ENCODE assay signal across 16 cellular contexts in the genomic region with DNA sequence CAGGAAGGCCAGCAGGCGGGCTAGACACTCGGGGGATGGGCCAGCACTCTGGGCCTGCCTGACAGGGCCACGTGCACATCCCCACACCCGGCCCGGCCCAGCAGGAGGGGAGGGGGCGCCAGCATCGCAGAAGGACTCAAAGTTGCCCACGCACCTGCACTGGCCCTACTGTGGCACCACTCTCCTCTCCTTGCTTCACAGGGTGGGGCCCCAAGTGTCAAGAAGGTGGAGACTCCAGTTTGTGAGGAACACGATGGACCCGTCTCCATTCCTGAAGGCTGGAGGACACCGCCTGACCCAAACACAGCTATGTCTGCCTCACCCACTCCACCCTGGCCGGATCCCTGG.
"Had no signal": no experiment of that assay in that cellular context is flagged by ENCODE, and none has a peak within 500 bp of the region (broad histone marks: within the 10 kb centered on the region; RNA-seq: fewer than 3 reads in every experiment).

No MANE protein-coding gene starts in this region.

- ATAC-seq: activated T-helper 17 cell treated with anti-CD3 and anti-CD28 coated beads, Interleukin-2, amount 50 U/mL, for 72 hours; gastrocnemius medialis; mucosa of descending colon had no signal

- H3K27me3 Mint-ChIP-seq: activated T-helper 17 cell treated with anti-CD3 and anti-CD28 coated beads, Interleukin-2, amount 50 U/mL, for 72 hours had no signal

- H3K4me3 ChIP-seq: adrenal gland, lung, mucosa of descending colon had no signal

- H3K9me3 ChIP-seq: adrenal gland, gastrocnemius medialis, mucosa of descending colon, ovary had no signal

- H3K27me3 ChIP-seq: ovary had no signal

- H3K4me1 Mint-ChIP-seq: activated T-helper 17 cell treated with anti-CD3 and anti-CD28 coated beads, Interleukin-2, amount 50 U/mL, for 72 hours; nephron had no signal

- H3K9me3 Mint-ChIP-seq: activated naive CD4-positive, alpha-beta T cell treated with anti-CD3 and anti-CD28 coated beads for 36 hours; activated T-helper 17 cell treated with anti-CD3 and anti-CD28 coated beads, Interleukin-2, amount 50 U/mL, for 72 hours; nephron; T-helper 1 cell treated with Interleukin-12 subunit alpha and Interleukin-12 subunit beta and Interleukin-4 antibody, amounts not matched to agents 30 μg/mL and 1 μg/mL, for 36 hours had no signal

- DNase-seq: activated CD4-positive, alpha-beta T cell treated with anti-CD3 and anti-CD28 coated beads, Interleukin-2, amount 50 U/mL, for 1 hour; activated naive CD4-positive, alpha-beta T cell treated with anti-CD3 and anti-CD28 coated beads for 36 hours; activated T-cell treated with anti-CD3 and anti-CD28 coated beads for 4 hours; adrenal gland; caudate nucleus; effector CD4-positive, alpha-beta T cell; gastrocnemius medialis; kidney glomerular epithelial cell; mucosa of descending colon; stimulated activated CD4-positive, alpha-beta T cell treated with anti-CD3 and anti-CD28 coated beads, Interleukin-4, amount 100 ng/mL, for 24 hours had no signal

- H3K4me3 Mint-ChIP-seq: activated naive CD4-positive, alpha-beta T cell treated with anti-CD3 and anti-CD28 coated beads for 36 hours; activated T-helper 17 cell treated with anti-CD3 and anti-CD28 coated beads, Interleukin-2, amount 50 U/mL, for 72 hours; nephron; T-helper 1 cell treated with Interleukin-12 subunit alpha and Interleukin-12 subunit beta and Interleukin-4 antibody, amounts not matched to agents 30 μg/mL and 1 μg/mL, for 36 hours had no signal

- H3K36me3 ChIP-seq: adrenal gland, gastrocnemius medialis, ovary had no signal

- H3K27ac Mint-ChIP-seq: activated naive CD4-positive, alpha-beta T cell treated with anti-CD3 and anti-CD28 coated beads for 36 hours; activated T-helper 17 cell treated with anti-CD3 and anti-CD28 coated beads, Interleukin-2, amount 50 U/mL, for 72 hours; nephron; T-helper 1 cell treated with Interleukin-12 subunit alpha and Interleukin-12 subunit beta and Interleukin-4 antibody, amounts not matched to agents 30 μg/mL and 1 μg/mL, for 36 hours had no signal

- H3K27ac ChIP-seq: adrenal gland, coronary artery, gastrocnemius medialis had no signal
